ENCODE assay signal across 1 cellular context in genomic region chr18:59142274-59142673, GRCh38.
TF ChIP-seq lines count a peak whose summit lies in the region.

No MANE protein-coding gene starts in this region.

TF ChIP-seq in GM12878, 131 proteins besides CTCF, POLR2A, EP300 and RAD21 (continued from another document):
- TF ChIP-seq TCF7 (IDR thresholded peaks at IDR 0.05; ENCODE audit: borderline replicate concordance) = no peak
- TF ChIP-seq CREM (IDR thresholded peaks at IDR 0.05; ENCODE audit: low read depth) = peak; percentile 69; the same call in 1 of the 2 replicates
- 0 out of 2 replicates have a peak, but pooled peaks have one; percentile 16 for TF ChIP-seq CBX5 (IDR thresholded peaks at IDR 0.05; ENCODE audit: low read depth)
- peak; percentile 49; the same call in 1 of the 2 replicates for TF ChIP-seq PKNOX1 (IDR thresholded peaks at IDR 0.05)
- TF ChIP-seq GABPA (IDR thresholded peaks at IDR 0.05; ENCODE audit: low read depth) = 0 out of 2 replicates have a peak, but pooled peaks have one; percentile 19
- TF ChIP-seq ATF2 (IDR thresholded peaks at IDR 0.05; ENCODE audit: low read length) = 0 out of 2 replicates have a peak, but pooled peaks have one; percentile 43
- peak; percentile 81; the same call in 1 of the 2 replicates for TF ChIP-seq FOXM1 (IDR thresholded peaks at IDR 0.05; ENCODE audit: low read depth, low read length)
- TF ChIP-seq CREB1 (IDR thresholded peaks at IDR 0.05; ENCODE audit: low read depth) = peak; percentile 43; the same call in 1 of the 2 replicates
- peak; percentile 45; the same call in 1 of the 2 replicates for TF ChIP-seq RELB (IDR thresholded peaks at IDR 0.05; ENCODE audit: low read depth)
- TF ChIP-seq IRF3 (IDR thresholded peaks at IDR 0.05) = no peak
- 0 out of 2 replicates have a peak, but pooled peaks have one; percentile 23 for TF ChIP-seq BCL11A (IDR thresholded peaks at IDR 0.05; ENCODE audit: low read depth, low read length)
- TF ChIP-seq MEF2A (IDR thresholded peaks at IDR 0.05; ENCODE audit: insufficient read depth, low read depth, low read length) = 0 out of 2 replicates have a peak, but pooled peaks have one; percentile 54
- TF ChIP-seq NFIC (IDR thresholded peaks at IDR 0.05; ENCODE audit: low read depth, low read length) = peak; percentile 78
- TF ChIP-seq RFX5 (IDR thresholded peaks at IDR 0.05; ENCODE audit: low read depth, low read length) = no peak
- peak; percentile 77 for TF ChIP-seq RUNX3 (IDR thresholded peaks at IDR 0.05; ENCODE audit: low read length)
- TF ChIP-seq PAX8 (IDR thresholded peaks at IDR 0.05) = no peak
- TF ChIP-seq CEBPB (IDR thresholded peaks at IDR 0.05; ENCODE audit: borderline replicate concordance in 1 of 2, low read depth in 2 of 2, low read length in 2 of 2) = peak in 1 of 2 experiments; percentile 44; a peak in 1 of 4 replicates
- no peak for TF ChIP-seq SUZ12 (IDR thresholded peaks at IDR 0.05; ENCODE audit: unreplicated experiment)
- 0 out of 2 replicates have a peak, but pooled peaks have one; percentile 26 for TF ChIP-seq ATF7 (IDR thresholded peaks at IDR 0.05; ENCODE audit: low read depth)
- TF ChIP-seq IRF4 (IDR thresholded peaks at IDR 0.05; ENCODE audit: low read depth, low read length) = peak; percentile 67; the same call in 1 of the 2 replicates
